ENCODE assay signal across 19 cellular contexts in genomic region chrX:44245730-44246129, GRCh38.
DNase-seq lines count a peak whose midpoint lies in the region; FAIRE-seq and TF ChIP-seq lines count a peak whose summit lies in the region.
"Had no signal": no experiment of that assay in that cellular context is flagged by ENCODE, and none has a peak within 500 bp of the region (broad histone marks: within the 10 kb centered on the region; RNA-seq: fewer than 3 reads in every experiment).

No MANE protein-coding gene starts in this region.

- H3K27me3 ChIP-seq in adrenal gland, result peaks cover 47% of the 10 kb centered on the region
- H3K27me3 ChIP-seq: uterus had no signal

- no peak for TF ChIP-seq POLR2A in adrenal gland (IDR thresholded peaks at IDR 0.05)

- no peaks in the 10 kb centered on the region for H3K9me3 ChIP-seq in adrenal gland (replicated peaks in 1 of 3)
- H3K9me3 ChIP-seq: uterus had no signal

- intact Hi-C loops in adrenal gland (cut with DNase I) (loop anchor here (5.0 to 10.0 kb wide), 2 partner anchors 288 to 291 kb away; no protein-coding TSS in a partner anchor), posterior vena cava (cut with DNase I) (no loop called here)

- H3K9me3 Mint-ChIP-seq in activated CD4-positive, alpha-beta memory T cell treated with anti-CD3 and anti-CD28 coated beads, Interleukin-2, amount 10 ng/mL, durations not matched to agents 7 days and 5 days, result no peaks in the 10 kb centered on the region
- H3K9me3 Mint-ChIP-seq in stimulated activated naive CD8-positive, alpha-beta T cell treated with anti-CD3 and anti-CD28 coated beads, Interleukin-15, Interleukin-2, amounts not matched to agents 100 ng/mL and 50 ng/mL, for 24 hours, result no peaks in the 10 kb centered on the region

- no peaks in the 10 kb centered on the region for H3K36me3 ChIP-seq in adrenal gland (replicated peaks in 1 of 2)
- H3K36me3 ChIP-seq: uterus had no signal

- H3K36me3 Mint-ChIP-seq in activated CD4-positive, alpha-beta memory T cell treated with anti-CD3 and anti-CD28 coated beads, Interleukin-2, amount 10 ng/mL, durations not matched to agents 7 days and 5 days (ENCODE audit: low read depth), result no peaks in the 10 kb centered on the region
- H3K36me3 Mint-ChIP-seq in stimulated activated naive CD8-positive, alpha-beta T cell treated with anti-CD3 and anti-CD28 coated beads, Interleukin-15, Interleukin-2, amounts not matched to agents 100 ng/mL and 50 ng/mL, for 24 hours (ENCODE audit: low read depth), result no peaks in the 10 kb centered on the region

- WGBS in adrenal gland, 4 donors, result 75 to 83% (median 80%) methylated on average over 7 of the region's 7 CpGs

- peaks cover 13% of the 10 kb centered on the region for H3K4me1 Mint-ChIP-seq in activated CD4-positive, alpha-beta memory T cell treated with anti-CD3 and anti-CD28 coated beads, Interleukin-2, amount 10 ng/mL, durations not matched to agents 7 days and 5 days
- peaks cover 20% of the 10 kb centered on the region for H3K4me1 Mint-ChIP-seq in stimulated activated naive CD8-positive, alpha-beta T cell treated with anti-CD3 and anti-CD28 coated beads, Interleukin-15, Interleukin-2, amounts not matched to agents 100 ng/mL and 50 ng/mL, for 24 hours (ENCODE audit: low read depth)

- POLR2A ChIA-PET in activated CD4-positive, alpha-beta memory T cell treated with anti-CD3 and anti-CD28 coated beads, Interleukin-2, amount 10 ng/mL, durations not matched to agents 7 days and 5 days (lab: Charles Lee), result no interaction called here

- no peak overlapping the region for H3K27ac Mint-ChIP-seq in activated CD4-positive, alpha-beta memory T cell treated with anti-CD3 and anti-CD28 coated beads, Interleukin-2, amount 10 ng/mL, durations not matched to agents 7 days and 5 days
- peak overlapping the region; percentile 16 for H3K27ac Mint-ChIP-seq in stimulated activated naive CD8-positive, alpha-beta T cell treated with anti-CD3 and anti-CD28 coated beads, Interleukin-15, Interleukin-2, amounts not matched to agents 100 ng/mL and 50 ng/mL, for 24 hours
- H3K27ac Mint-ChIP-seq: H9 had no signal

- TF ChIP-seq CTCF in adrenal gland (IDR thresholded peaks at IDR 0.05) (no peak), D721Med (IDR thresholded peaks at IDR 0.05; ENCODE audit: insufficient read depth, missing control alignments) (no peak)

- no peaks in the 10 kb centered on the region for H3K27me3 Mint-ChIP-seq in activated CD4-positive, alpha-beta memory T cell treated with anti-CD3 and anti-CD28 coated beads, Interleukin-2, amount 10 ng/mL, durations not matched to agents 7 days and 5 days
- H3K27me3 Mint-ChIP-seq in stimulated activated naive CD8-positive, alpha-beta T cell treated with anti-CD3 and anti-CD28 coated beads, Interleukin-15, Interleukin-2, amounts not matched to agents 100 ng/mL and 50 ng/mL, for 24 hours, result no peaks in the 10 kb centered on the region

- FAIRE-seq in D721Med (lab: Jason Lieb, UNC), result no peak
- FAIRE-seq: GM12892, HTR-8/SVneo had no signal

- no peak overlapping the region for H3K27ac ChIP-seq in adrenal gland
- H3K27ac ChIP-seq: C4-2B, parathyroid adenoma, uterus had no signal

- H3K4me3 Mint-ChIP-seq in activated CD4-positive, alpha-beta memory T cell treated with anti-CD3 and anti-CD28 coated beads, Interleukin-2, amount 10 ng/mL, durations not matched to agents 7 days and 5 days, result no peak overlapping the region
- H3K4me3 Mint-ChIP-seq in stimulated activated naive CD8-positive, alpha-beta T cell treated with anti-CD3 and anti-CD28 coated beads, Interleukin-15, Interleukin-2, amounts not matched to agents 100 ng/mL and 50 ng/mL, for 24 hours, result no peak overlapping the region
- H3K4me3 Mint-ChIP-seq: H9 had no signal

- CTCF ChIA-PET in activated CD4-positive, alpha-beta memory T cell treated with anti-CD3 and anti-CD28 coated beads, Interleukin-2, amount 10 ng/mL, durations not matched to agents 7 days and 5 days (lab: Charles Lee), result interaction anchor here (4.1 kb wide), 1 partner anchor 287 kb away, joined by 29 read pairs; no protein-coding TSS in a partner anchor

- no peaks in the 10 kb centered on the region for H3K4me1 ChIP-seq in adrenal gland (replicated peaks in 1 of 2)
- H3K4me1 ChIP-seq: parathyroid adenoma, uterus had no signal

- H3K4me3 ChIP-seq in adrenal gland, result no peak overlapping the region
- H3K4me3 ChIP-seq: uterus had no signal

- DNase-seq in activated gamma-delta T cell treated with Interleukin-2 at 50 U/mL for 16 hours (peak; percentile 29), activated gamma-delta T cell (lab: John Stamatoyannopoulos, UW) (no peak), adrenal gland (no peak), posterior vena cava (ENCODE audit: low spot score) (no peak), D721Med (ENCODE audit: insufficient read length, low spot score) (no peak)
- peak; percentile 31 for DNase-seq in activated CD4-positive, alpha-beta memory T cell treated with anti-CD3 and anti-CD28 coated beads, Interleukin-2, amount 10 ng/mL, durations not matched to agents 7 days and 5 days
- DNase-seq in effector CD4-positive, alpha-beta T cell, result peak; percentile 4
- DNase-seq: DMS53, H9, hypothalamus, Karpas-422, NCI-H1048, NCI-H526, uterus had no signal

Comparison
In these comparisons a context has a peak if more than half of its experiments do, and no peak if none do; other contexts are left out.
1. DNase-seq: peak in activated gamma-delta T cell treated with Interleukin-2 at 50 U/mL for 16 hours (single experiment), activated CD4-positive, alpha-beta memory T cell treated with anti-CD3 and anti-CD28 coated beads, Interleukin-2, amount 10 ng/mL, durations not matched to agents 7 days and 5 days (single experiment) and effector CD4-positive, alpha-beta T cell (single experiment); none in activated gamma-delta T cell (single experiment), adrenal gland (0 of 7), posterior vena cava (single experiment) and D721Med (single experiment).
2. intact Hi-C loops: an anchor here in adrenal gland (5.0 to 10.0 kb wide); none called in posterior vena cava.